ENCODE assay signal across 8 cellular contexts in genomic region chr16:88650749-88651275, GRCh38. TPM values are rescaled to one million over a fixed set of nuclear protein-coding genes. Genes with fewer than 3 reads are reported as not detected.
A peak's percentile ranks its signal among the peaks of the same experiment; 100 is the strongest.
DNase-seq lines count a peak whose midpoint lies in the region; ATAC-seq and TF ChIP-seq lines count a peak whose summit lies in the region.

TSS of gene CYBA (minus strand) at chr16:88651053. CDS start at chr16:88651013, 40 bp downstream.

- peak within 1 kb of the TSS; percentile 79 for H3K4me3 ChIP-seq in Jurkat, Clone E6-1 (ENCODE audit: low read length)
- H3K4me3 ChIP-seq in coronary artery = peak within 1 kb of the TSS; percentile 99
- peak within 1 kb of the TSS; percentile 55 to 63 (median 61) for H3K4me3 ChIP-seq in right lobe of liver

- ATAC-seq in GM21576 (IDR thresholded peaks at IDR 0.05; ENCODE audit: unreplicated experiment) (peak; percentile 68), right lobe of liver (peak; percentile 74 to 88 (median 82))

- H3K4me1 ChIP-seq in right lobe of liver = no peaks in the 10 kb centered on the region

- no peaks in the 10 kb centered on the region for H3K9me3 ChIP-seq in right lobe of liver

- TF ChIP-seq CTCF in coronary artery (IDR thresholded peaks at IDR 0.05) (no peak), right lobe of liver (IDR thresholded peaks at IDR 0.05) (no peak)

- DNase-seq in ELF-1 (ENCODE audit: low read depth, low spot score) (peak; percentile 41), coronary artery (ENCODE audit: low spot score) (no peak), right lobe of liver (peak; percentile 74 to 88 (median 84)), NCI-H524 treated with DMSO at 0.1 percent for 48 hours (lab: John Stamatoyannopoulos, UW) (no peak)
- peak; percentile 45 for DNase-seq in Jurkat, Clone E6-1 (ENCODE audit: low read depth, low spot score)
- peak; percentile 61 to 81 for DNase-seq in activated CD4-positive, alpha-beta T cell treated with anti-CD3 and anti-CD28 coated beads for 24 hours (ENCODE audit: low read depth in 2 of 2)
- DNase-seq in stimulated activated CD4-positive, alpha-beta T cell treated with anti-CD3 and anti-CD28 coated beads, TNF-alpha, amount 100 ng/mL, for 4 hours (ENCODE audit: low read depth in 3 of 3) = peak; percentile 53 to 65 (median 54)

- intact Hi-C loops in right lobe of liver (cut with DNase I) = no loop called here

- H3K27me3 ChIP-seq in right lobe of liver = no peaks in the 10 kb centered on the region

- H3K27ac ChIP-seq in coronary artery (peak within 1 kb of the TSS in 1 of 2 donors; percentile 89), right lobe of liver (peak within 1 kb of the TSS; percentile 50 to 92 (median 72))

- H3K36me3 ChIP-seq in right lobe of liver = peaks cover 0 to 25% (median 0%) of the 10 kb centered on the region in 4 donors

- WGBS in right lobe of liver (ENCODE audit: insufficient coverage, low coverage, low lambda C conversion rate, missing lambda C conversion rate) = 74% methylated on average over 9 of the region's 41 CpGs

- TF ChIP-seq POLR2A in right lobe of liver (IDR thresholded peaks at IDR 0.05) = peak; percentile 34

RNA-seq across cellular contexts. Expression of gene CYBA, which starts in this region (rescaled TPM):
- polyA plus RNA-seq in Jurkat, Clone E6-1 (2012; ENCODE audit: insufficient read depth, insufficient read length) = 176 TPM
- total RNA-seq in right lobe of liver = 10 to 100 TPM; 22.8 to 70.0 (median 41.3) TPM

Comparison
In these comparisons a context has a peak if more than half of its experiments do, and no peak if none do; other contexts are left out.
1. DNase-seq: peak in ELF-1 (single experiment), Jurkat, Clone E6-1 (single experiment), activated CD4-positive, alpha-beta T cell treated with anti-CD3 and anti-CD28 coated beads for 24 hours (2 of 2), right lobe of liver (3 of 3) and stimulated activated CD4-positive, alpha-beta T cell treated with anti-CD3 and anti-CD28 coated beads, TNF-alpha, amount 100 ng/mL, for 4 hours (3 of 3); none in coronary artery (single experiment) and NCI-H524 treated with DMSO at 0.1 percent for 48 hours (single experiment).
2. Peak in every context shown above with its lines, with median percentiles within 50 percentile points of each other: H3K4me3 ChIP-seq.